18 cellular contexts compared by ENCODE assay signal in genomic region chr13:49063526-49063925, GRCh38.
DNase-seq lines count a peak whose midpoint lies in the region; ATAC-seq and TF ChIP-seq lines count a peak whose summit lies in the region.
"Had no signal": no experiment of that assay in that cellular context is flagged by ENCODE, and none has a peak within 500 bp of the region (broad histone marks: within the 10 kb centered on the region; RNA-seq: fewer than 3 reads in every experiment).

No MANE protein-coding gene starts in this region.

- H3K4ac ChIP-seq in mesenchymal stem cell (ENCODE audit: low read depth in 1 of 2, low read length in 2 of 2) = no peak overlapping the region

- no peak overlapping the region for H3K4me3 ChIP-seq in right cardiac atrium (ENCODE audit: low read length)
- H3K4me3 ChIP-seq in gastroesophageal sphincter = no peak overlapping the region
- H3K4me3 ChIP-seq in mesenchymal stem cell (ENCODE audit: insufficient read depth in 1 of 2, low read depth in 1 of 2, low read length in 2 of 2) = no peak overlapping the region
- H3K4me3 ChIP-seq: upper lobe of right lung had no signal

- peak; percentile 59 for ATAC-seq in Right ventricle myocardium superior (ENCODE audit: poor library complexity)
- ATAC-seq in right cardiac atrium = no peak
- no peak for ATAC-seq in gastroesophageal sphincter
- no peak for ATAC-seq in omental fat pad (ENCODE audit: low FRiP score)
- ATAC-seq: esophagus mucosa, upper lobe of right lung had no signal

- H3K36me3 ChIP-seq in gastroesophageal sphincter = peaks cover 0 to 3% of the 10 kb centered on the region in 2 donors
- H3K36me3 ChIP-seq in mesenchymal stem cell (ENCODE audit: control insufficient read depth in 1 of 2, insufficient read depth in 2 of 2, low read depth in 1 of 2, low read length in 2 of 2) = peaks cover 0 to 7% of the 10 kb centered on the region in 2 experiments
- H3K36me3 ChIP-seq: upper lobe of right lung had no signal

- no peak for TF ChIP-seq CTCF in gastroesophageal sphincter (IDR thresholded peaks at IDR 0.05)
- no peak for TF ChIP-seq CTCF in omental fat pad (IDR thresholded peaks at IDR 0.05)
- TF ChIP-seq CTCF in GM10248 (IDR thresholded peaks at IDR 0.05; ENCODE audit: control extremely low read depth, extremely low read depth, low read depth, missing control alignments) = no peak

- H2BK120ac ChIP-seq in mesenchymal stem cell (ENCODE audit: low read depth, low read length) = no peak overlapping the region

- no peak for TF ChIP-seq EP300 in gastroesophageal sphincter (IDR thresholded peaks at IDR 0.05)

- no peak for TF ChIP-seq POLR2A in gastroesophageal sphincter (IDR thresholded peaks at IDR 0.05)

- H2BK12ac ChIP-seq in mesenchymal stem cell (ENCODE audit: low read length in 2 of 2) = no peak overlapping the region

- H4K8ac ChIP-seq in mesenchymal stem cell (ENCODE audit: low read length) = no peak overlapping the region

- H3K27me3 ChIP-seq in right cardiac atrium (ENCODE audit: control insufficient read depth, insufficient read depth) (no peaks in the 10 kb centered on the region), gastroesophageal sphincter (no peaks in the 10 kb centered on the region), mesenchymal stem cell (ENCODE audit: control insufficient read depth in 1 of 2, insufficient read depth in 1 of 2, low read length in 2 of 2) (no peaks in the 10 kb centered on the region)
- H3K27me3 ChIP-seq: neutrophil, upper lobe of right lung had no signal

- no peak overlapping the region for H3K23ac ChIP-seq in mesenchymal stem cell (ENCODE audit: low read length in 2 of 2)

- no peak overlapping the region for H2BK5ac ChIP-seq in mesenchymal stem cell (ENCODE audit: low read depth, low read length, poor library complexity, severe bottlenecking)

- H3K4me1 ChIP-seq in right cardiac atrium (ENCODE audit: control insufficient read depth, insufficient read depth, low read length) (no peaks in the 10 kb centered on the region), gastroesophageal sphincter (no peaks in the 10 kb centered on the region), mesenchymal stem cell (ENCODE audit: control insufficient read depth, insufficient read depth, low read depth, low read length) (no peaks in the 10 kb centered on the region)
- H3K4me1 ChIP-seq: upper lobe of right lung had no signal

- intact Hi-C loops in Right ventricle myocardium superior (cut with DNase I) = no loop called here
- intact Hi-C loops in right cardiac atrium (cut with DNase I) = no loop called here

- peaks cover 11% of the 10 kb centered on the region for H3K79me1 ChIP-seq in mesenchymal stem cell (replicated peaks; ENCODE audit: low read length, poor library complexity, severe bottlenecking)

- no peak overlapping the region for H4K91ac ChIP-seq in mesenchymal stem cell (ENCODE audit: low read length)

- H3K9me3 ChIP-seq in right cardiac atrium (ENCODE audit: control insufficient read depth, low read length) = no peaks in the 10 kb centered on the region
- H3K9me3 ChIP-seq in gastroesophageal sphincter = no peaks in the 10 kb centered on the region
- H3K9me3 ChIP-seq in mesenchymal stem cell (ENCODE audit: control insufficient read depth, low read length) = no peaks in the 10 kb centered on the region
- H3K9me3 ChIP-seq: neutrophil, upper lobe of right lung had no signal

- H2BK15ac ChIP-seq in mesenchymal stem cell (ENCODE audit: low read depth, poor library complexity, severe bottlenecking) = no peak overlapping the region

- H3K9ac ChIP-seq in mesenchymal stem cell (ENCODE audit: low read length) = no peak overlapping the region

- WGBS in right cardiac atrium = 44% methylated on average over 1 of the region's 1 CpG
- WGBS in gastroesophageal sphincter (ENCODE audit: low coverage in 1 of 2), 2 donors = 44 to 48% methylated on average over 1 of the region's 1 CpG
- no CpG with 5 or more reads among the region's 1 CpG for WGBS in mesenchymal stem cell

- no peak overlapping the region for H2AFZ ChIP-seq in mesenchymal stem cell (ENCODE audit: low read depth, low read length)

- no peak overlapping the region for H3K4me2 ChIP-seq in mesenchymal stem cell (ENCODE audit: low read length, poor library complexity, severe bottlenecking)

- no peak overlapping the region for H3K27ac ChIP-seq in right cardiac atrium (ENCODE audit: low read length)
- H3K27ac ChIP-seq in gastroesophageal sphincter = no peak overlapping the region
- no peak overlapping the region for H3K27ac ChIP-seq in mesenchymal stem cell (ENCODE audit: low read length, poor library complexity, severe bottlenecking)
- H3K27ac ChIP-seq: HL-60, neutrophil, upper lobe of right lung had no signal

- no peak overlapping the region for H3K14ac ChIP-seq in mesenchymal stem cell (ENCODE audit: low read length in 2 of 2)

- DNase-seq in Right ventricle myocardium superior (no peak), right cardiac atrium (no peak), amniotic stem cell (lab: John Stamatoyannopoulos, UW) (peak; percentile 37), foreskin melanocyte (peak; percentile 49), mesenchymal stem cell (no peak), omental fat pad (ENCODE audit: low spot score) (no peak), GM10248 (ENCODE audit: extremely low spot score) (no peak)
- DNase-seq: activated CD4-positive, alpha-beta memory T cell treated with anti-CD3 and anti-CD28 coated beads, Interleukin-2, amount 10 ng/mL, durations not matched to agents 7 days and 5 days; caudate nucleus; COR-L47; DND-41; NCI-H1436; stimulated activated CD4-positive, alpha-beta T cell treated with anti-CD3 and anti-CD28 coated beads, Interleukin-12 subunit alpha, Interleukin-12 subunit beta, amount 100 ng/mL, for 4 hours; upper lobe of right lung had no signal

- POLR2A ChIA-PET in GM10248 (lab: Yijun Ruan, JAX) = no interaction called here

- CTCF ChIA-PET in GM10248 (lab: Yijun Ruan, JAX) = interaction anchor here (1.1 to 1.3 kb wide), 5 partner anchors 9 to 42 kb away, joined by 3 to 4 read pairs (median 3); no protein-coding TSS in a partner anchor

- H3K18ac ChIP-seq in mesenchymal stem cell (ENCODE audit: low read depth in 1 of 2, low read length in 2 of 2) = no peak overlapping the region

- no peak overlapping the region for H2AK5ac ChIP-seq in mesenchymal stem cell (ENCODE audit: low read length, severe bottlenecking)

Comparison
In these comparisons a context has a peak if more than half of its experiments do, and no peak if none do; other contexts are left out.
1. DNase-seq: peak in amniotic stem cell (single experiment) and foreskin melanocyte (single experiment); none in Right ventricle myocardium superior (single experiment), right cardiac atrium (0 of 3), mesenchymal stem cell (single experiment), omental fat pad (single experiment) and GM10248 (single experiment).